ENCODE assay signal across 21 cellular contexts in genomic region chr10:67107670-67108069, GRCh38.
DNase-seq lines count a peak whose midpoint lies in the region; ATAC-seq and TF ChIP-seq lines count a peak whose summit lies in the region.
"Had no signal": no experiment of that assay in that cellular context is flagged by ENCODE, and none has a peak within 500 bp of the region (broad histone marks: within the 10 kb centered on the region; RNA-seq: fewer than 3 reads in every experiment).

No MANE protein-coding gene starts in this region.

- H4K91ac ChIP-seq in neuronal stem cell (ENCODE audit: low read depth, low read length, poor library complexity): no peak overlapping the region

- WGBS in heart left ventricle, 4 donors: 61 to 74% (median 73%) methylated on average over 3 of the region's 3 CpGs
- no CpG with 5 or more reads among the region's 3 CpGs for WGBS in neuronal stem cell (ENCODE audit: extremely low coverage in 2 of 2, insufficient read length in 2 of 2, insufficient replicate concordance in 1 of 2), 2 donors
- WGBS in aorta, 2 donors: 92 to 97% methylated on average over 3 of the region's 3 CpGs

- no peak overlapping the region for H4K8ac ChIP-seq in neuronal stem cell (ENCODE audit: low read depth, low read length)

- no peak overlapping the region for H3K18ac ChIP-seq in neuronal stem cell (ENCODE audit: low read length)

- no peaks in the 10 kb centered on the region for H3K4me1 ChIP-seq in heart left ventricle
- H3K4me1 ChIP-seq in neuronal stem cell (ENCODE audit: control insufficient read depth in 2 of 2, insufficient read depth in 1 of 2, low read depth in 1 of 2, low read length in 2 of 2): no peaks in the 10 kb centered on the region
- H3K4me1 ChIP-seq in aorta (ENCODE audit: control insufficient read depth in 1 of 2, insufficient read depth in 2 of 2, low read length in 2 of 2): no peaks in the 10 kb centered on the region
- H3K4me1 ChIP-seq: BLaER1 had no signal

- no peak overlapping the region for H3K27ac ChIP-seq in heart left ventricle
- no peak overlapping the region for H3K27ac ChIP-seq in neuronal stem cell (replicated peaks; ENCODE audit: low read length)
- no peak overlapping the region for H3K27ac ChIP-seq in aorta (ENCODE audit: low read depth in 1 of 2, low read length in 2 of 2)
- H3K27ac ChIP-seq: BLaER1, KMS-11, RWPE1 had no signal

- ATAC-seq in Right ventricle myocardium superior (ENCODE audit: poor library complexity) (no peak), heart left ventricle (no peak), aorta (ENCODE audit: low FRiP score) (no peak)
- ATAC-seq: Panc1 had no signal

- H3K79me1 ChIP-seq in neuronal stem cell (ENCODE audit: low read depth, low read length): no peaks in the 10 kb centered on the region

- H2AFZ ChIP-seq in neuronal stem cell (ENCODE audit: low read length): peak overlapping the region; percentile 62

- H3K14ac ChIP-seq in neuronal stem cell (ENCODE audit: low read length): no peak overlapping the region

- no peak overlapping the region for H2AK5ac ChIP-seq in neuronal stem cell (ENCODE audit: low read depth, low read length)

- no peak overlapping the region for H3K4me2 ChIP-seq in neuronal stem cell (ENCODE audit: insufficient read depth, low read length, poor library complexity, severe bottlenecking)
- H3K4me2 ChIP-seq: BLaER1, KMS-11 had no signal

- H3K9me3 ChIP-seq in heart left ventricle (no peaks in the 10 kb centered on the region), neuronal stem cell (replicated peaks in 1 of 2; ENCODE audit: control insufficient read depth in 2 of 2, insufficient read depth in 1 of 2, low read depth in 1 of 2, low read length in 2 of 2) (no peaks in the 10 kb centered on the region), aorta (ENCODE audit: control insufficient read depth, low read length) (no peaks in the 10 kb centered on the region)
- H3K9me3 ChIP-seq: BLaER1 had no signal

- H3K27me3 ChIP-seq in heart left ventricle (no peaks in the 10 kb centered on the region), neuronal stem cell (ENCODE audit: control insufficient read depth in 3 of 3, insufficient read depth in 3 of 3, low read depth in 1 of 3, low read length in 3 of 3) (no peaks in the 10 kb centered on the region), aorta (ENCODE audit: control insufficient read depth in 1 of 2, insufficient read depth in 2 of 2, low read length in 1 of 2) (no peaks in the 10 kb centered on the region)
- H3K27me3 ChIP-seq: BLaER1 had no signal

- no peak overlapping the region for H2BK120ac ChIP-seq in neuronal stem cell (ENCODE audit: low read depth, low read length)

- H3K9ac ChIP-seq in neuronal stem cell (ENCODE audit: low read depth, low read length, poor library complexity): no peak overlapping the region
- H3K9ac ChIP-seq: BLaER1, KMS-11 had no signal

- H2BK5ac ChIP-seq in neuronal stem cell (ENCODE audit: low read length): no peak overlapping the region

- peak; percentile 21 for DNase-seq in Right ventricle myocardium superior
- DNase-seq in heart left ventricle: no peak
- peak; percentile 3 for DNase-seq in UCSD-AML1 (lab: John Stamatoyannopoulos, UW; ENCODE audit: unreplicated experiment)
- DNase-seq in neuronal stem cell (ENCODE audit: low spot score): no peak
- no peak for DNase-seq in aorta
- DNase-seq in NCI-H1436 treated with DMSO at 0.1 percent for 48 hours (lab: John Stamatoyannopoulos, UW): no peak
- no peak for DNase-seq in nucleus accumbens (lab: John Stamatoyannopoulos, UW)
- DNase-seq in inferior parietal cortex (ENCODE audit: extremely low spot score): no peak
- DNase-seq: CD4-positive, CD25-positive, alpha-beta regulatory T cell; NCI-H1048; NCI-H1417; NCI-H1694 treated with DMSO at 0.1 percent for 48 hours; NCI-H2081; NCI-H2171 treated with DMSO at 0.1 percent for 48 hours; NCI-H524; SHP77 treated with DMSO at 0.1 percent for 48 hours; SW 1271 had no signal

- intact Hi-C loops in Right ventricle myocardium superior (cut with DNase I) (no loop called here), heart left ventricle (cut with DNase I) (no loop called here), aorta (cut with DNase I) (no loop called here)

- no peaks in the 10 kb centered on the region for H3K36me3 ChIP-seq in heart left ventricle
- no peaks in the 10 kb centered on the region for H3K36me3 ChIP-seq in neuronal stem cell (replicated peaks in 1 of 2; ENCODE audit: control insufficient read depth in 2 of 2, insufficient read depth in 2 of 2, low read length in 2 of 2)
- H3K36me3 ChIP-seq in aorta (ENCODE audit: control insufficient read depth in 1 of 2, insufficient read depth in 2 of 2, low read length in 1 of 2): no peaks in the 10 kb centered on the region
- H3K36me3 ChIP-seq: BLaER1 had no signal

- no peak for TF ChIP-seq POLR2A in heart left ventricle (IDR thresholded peaks at IDR 0.05)

- H2BK12ac ChIP-seq in neuronal stem cell (ENCODE audit: low read length): no peak overlapping the region

- no peak for TF ChIP-seq CTCF in heart left ventricle (IDR thresholded peaks at IDR 0.05)

- no peak overlapping the region for H2BK15ac ChIP-seq in neuronal stem cell (ENCODE audit: low read length)

- no peak overlapping the region for H3K23ac ChIP-seq in neuronal stem cell (ENCODE audit: low read depth, low read length, poor library complexity)

- no peak overlapping the region for H3K4me3 ChIP-seq in heart left ventricle
- H3K4me3 ChIP-seq in neuronal stem cell (ENCODE audit: low read length in 2 of 2): no peak overlapping the region
- H3K4me3 ChIP-seq in aorta (ENCODE audit: low read length in 2 of 2): no peak overlapping the region
- H3K4me3 ChIP-seq: BLaER1 had no signal

- no peak overlapping the region for H3K4ac ChIP-seq in neuronal stem cell (ENCODE audit: low read length)

Comparison
In these comparisons a context has a peak if more than half of its experiments do, and no peak if none do; other contexts are left out.
1. DNase-seq: peak in Right ventricle myocardium superior (single experiment) and UCSD-AML1 (single experiment); none in heart left ventricle (0 of 5), neuronal stem cell (single experiment), aorta (0 of 2), NCI-H1436 treated with DMSO at 0.1 percent for 48 hours (single experiment), nucleus accumbens (0 of 56) and inferior parietal cortex (single experiment).